In the genomic region with DNA sequence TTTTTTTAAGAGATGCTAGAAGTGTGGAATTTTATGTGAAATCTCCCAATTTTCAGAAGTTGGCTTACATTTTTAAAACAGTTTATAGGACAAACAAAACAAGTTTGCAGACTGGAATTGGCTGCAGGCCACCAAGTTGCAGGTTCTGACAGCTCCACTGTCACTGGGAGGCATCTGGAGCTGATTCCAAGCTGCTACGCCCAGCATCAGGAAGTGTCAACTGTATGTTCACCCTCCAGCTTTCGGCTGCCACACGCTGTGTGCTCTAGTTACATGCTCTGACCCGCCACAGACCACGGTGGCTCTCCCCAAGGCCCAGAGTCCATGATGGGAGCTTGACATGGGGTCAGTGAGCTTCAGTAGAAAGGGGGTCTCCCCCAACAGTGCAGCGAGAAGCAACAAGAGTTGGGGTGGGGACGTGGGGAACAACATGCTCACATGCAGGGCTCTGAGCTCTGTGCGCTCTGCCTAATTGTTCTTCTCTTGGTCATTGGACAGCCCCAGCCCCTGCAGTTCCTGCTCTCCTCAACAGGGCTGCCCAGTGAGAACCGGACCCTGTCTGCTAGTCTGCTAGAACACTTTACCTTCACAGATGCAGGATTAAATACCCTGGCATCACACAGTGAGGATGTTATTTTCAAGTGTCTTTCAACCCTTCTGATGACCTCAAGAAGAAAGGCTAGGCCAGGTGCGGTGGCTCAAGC, we compare ENCODE assay signal across 11 cellular contexts. TPM values are rescaled to one million over a fixed set of nuclear protein-coding genes. Genes with fewer than 3 reads are reported as not detected.
"Had no signal": no experiment of that assay in that cellular context is flagged by ENCODE, and none has a peak within 500 bp of the region (broad histone marks: within the 10 kb centered on the region; RNA-seq: fewer than 3 reads in every experiment).

No MANE protein-coding gene starts in this region.

RNA-seq across cellular contexts. Expression of a gene that starts 8.0 kb away (rescaled TPM):
- total RNA-seq: activated naive CD4-positive, alpha-beta T cell treated with anti-CD3 and anti-CD28 coated beads, Interleukin-2, amount 50 U/mL, for 72 hours; activated T-cell treated with anti-CD3 and anti-CD28 coated beads, Interleukin-2, amount 50 U/mL, for 72 hours; ascending aorta; cardiac septum; cerebellum; endodermal cell; fibroblast of lung; fibroblast of villous mesenchyme; gastroesophageal sphincter; glomerular endothelial cell had no signal
- polyA plus RNA-seq: heart right ventricle had no signal
